ENCODE assay signal across 26 cellular contexts in genomic region chr13:112325941-112326645, GRCh38. TPM values are rescaled to one million over a fixed set of nuclear protein-coding genes. Genes with fewer than 3 reads are reported as not detected.
DNase-seq lines count a peak whose midpoint lies in the region; ATAC-seq, FAIRE-seq and TF ChIP-seq lines count a peak whose summit lies in the region.
"Had no signal": no experiment of that assay in that cellular context is flagged by ENCODE, and none has a peak within 500 bp of the region (broad histone marks: within the 10 kb centered on the region; RNA-seq: fewer than 3 reads in every experiment).

No MANE protein-coding gene starts in this region.

- intact Hi-C loops in kidney (cut with DNase I): no loop called here
- intact Hi-C loops in CD4-positive, alpha-beta memory T cell (cut with micrococcal nuclease): no loop called here

- FAIRE-seq in kidney (lab: Jason Lieb, UNC): no peak
- FAIRE-seq: D721Med, GM19239 had no signal

- H3K36me3 Mint-ChIP-seq in brain: no peaks in the 10 kb centered on the region
- H3K36me3 Mint-ChIP-seq in CD4-positive, alpha-beta memory T cell: no peaks in the 10 kb centered on the region
- H3K36me3 Mint-ChIP-seq: IgD-negative memory B cell had no signal

- TF ChIP-seq CTCF in HEK293 (tag by site-specific recombination; IDR thresholded peaks at IDR 0.05): no peak
- TF ChIP-seq CTCF in brain (conservative IDR thresholded peaks at IDR 0.05): no peak
- no peak for TF ChIP-seq CTCF in kidney (IDR thresholded peaks at IDR 0.05; ENCODE audit: borderline replicate concordance, extremely low read depth, insufficient read depth)

- H3K9me3 Mint-ChIP-seq in brain: peaks cover 0 to 4% (median 0%) of the 10 kb centered on the region in 5 experiments
- peaks cover 0 to 4% (median 0%) of the 10 kb centered on the region in 8 donors for H3K9me3 Mint-ChIP-seq in CD4-positive, alpha-beta memory T cell
- H3K9me3 Mint-ChIP-seq: activated naive CD4-positive, alpha-beta T cell treated with anti-CD3 and anti-CD28 coated beads for 36 hours had no signal

- DNase-seq in A172 (ENCODE audit: low spot score) (peak; percentile 29), kidney (peak; percentile 51), SJCRH30 (no peak), NCI-H510A treated with DMSO at 0.1 percent for 48 hours (lab: John Stamatoyannopoulos, UW) (no peak)
- no peak for DNase-seq in CD4-positive, alpha-beta memory T cell
- DNase-seq: activated CD4-positive, alpha-beta T cell treated with anti-CD3 and anti-CD28 coated beads for 4 hours; activated naive CD4-positive, alpha-beta T cell treated with anti-CD3 and anti-CD28 coated beads for 36 hours; activated T-cell treated with anti-CD3 and anti-CD28 coated beads, Interleukin-2, amount 50 U/mL, for 48 hours; dermis blood vessel endothelial cell; MG63; NCI-H1436; NCI-H748 treated with DMSO at 0.1 percent for 48 hours; SHP77 treated with DMSO at 0.1 percent for 48 hours; stomach; trophoblast cell had no signal

- POLR2A ChIA-PET in HEK293 (lab: Yijun Ruan, JAX): no interaction called here
- POLR2A ChIA-PET in CD4-positive, alpha-beta memory T cell (lab: Charles Lee; ENCODE audit: partially characterized antibody): no interaction called here

- peaks cover 18% of the 10 kb centered on the region for H3K4me1 Mint-ChIP-seq in brain
- H3K4me1 Mint-ChIP-seq in CD4-positive, alpha-beta memory T cell: peaks cover 0 to 2% (median 0%) of the 10 kb centered on the region in 4 donors
- H3K4me1 Mint-ChIP-seq: IgD-negative memory B cell had no signal

- CTCF ChIA-PET in HEK293 (lab: Yijun Ruan, JAX): no interaction called here
- CTCF ChIA-PET in CD4-positive, alpha-beta memory T cell (lab: Charles Lee; ENCODE audit: partially characterized antibody): no interaction called here

- H3K4me3 ChIP-seq in HEK293 (ENCODE audit: low read depth, low read length) (no peak overlapping the region), kidney (ENCODE audit: low read length in 2 of 2) (no peak overlapping the region), SJCRH30 (no peak overlapping the region)
- H3K4me3 ChIP-seq in CD4-positive, alpha-beta memory T cell (ENCODE audit: low read length in 2 of 2): no peak overlapping the region
- H3K4me3 ChIP-seq: BLaER1 treated with 17β-estradiol and CSF1 and Interleukin-3, amounts not matched to agents 10 nM and 100 nM; cardiac muscle cell; lung; MG63; stomach had no signal

- H3K36me3 ChIP-seq in HEK293 (ENCODE audit: control insufficient read depth in 2 of 2, insufficient read depth in 1 of 2, low read length in 2 of 2) (no peaks in the 10 kb centered on the region), kidney (ENCODE audit: control insufficient read depth in 1 of 2, insufficient read depth in 2 of 2, low read length in 2 of 2) (no peaks in the 10 kb centered on the region), SJCRH30 (no peaks in the 10 kb centered on the region)
- H3K36me3 ChIP-seq in CD4-positive, alpha-beta memory T cell (ENCODE audit: insufficient read depth, low read length): no peaks in the 10 kb centered on the region
- H3K36me3 ChIP-seq: BLaER1 treated with 17β-estradiol and CSF1 and Interleukin-3, amounts not matched to agents 10 nM and 100 nM; cardiac muscle cell; MG63; stomach had no signal

- H3K4me1 ChIP-seq in HEK293 (ENCODE audit: control insufficient read depth, insufficient read depth, low read length) (no peaks in the 10 kb centered on the region), kidney (ENCODE audit: control insufficient read depth in 1 of 2, insufficient read depth in 1 of 2, low read depth in 1 of 2, low read length in 2 of 2) (no peaks in the 10 kb centered on the region), SJCRH30 (no peaks in the 10 kb centered on the region)
- no peaks in the 10 kb centered on the region for H3K4me1 ChIP-seq in CD4-positive, alpha-beta memory T cell (ENCODE audit: insufficient read depth, low read length)

- no peak overlapping the region for H3K9ac ChIP-seq in kidney (ENCODE audit: low read length in 2 of 2)
- H3K9ac ChIP-seq: BLaER1 treated with 17β-estradiol and CSF1 and Interleukin-3, amounts not matched to agents 10 nM and 100 nM had no signal

- H3K4me3 Mint-ChIP-seq in brain: no peak overlapping the region
- no peak overlapping the region for H3K4me3 Mint-ChIP-seq in CD4-positive, alpha-beta memory T cell
- H3K4me3 Mint-ChIP-seq: activated naive CD4-positive, alpha-beta T cell treated with anti-CD3 and anti-CD28 coated beads for 36 hours; IgD-negative memory B cell had no signal

- H3K27ac ChIP-seq in HEK293 (ENCODE audit: extremely low read depth, low read depth, low read length): no peak overlapping the region
- no peak overlapping the region for H3K27ac ChIP-seq in kidney (ENCODE audit: low read depth in 2 of 2, low read length in 2 of 2)
- H3K27ac ChIP-seq in SJCRH30: no peak overlapping the region
- H3K27ac ChIP-seq in CD4-positive, alpha-beta memory T cell (ENCODE audit: low read depth, low read length): no peak overlapping the region
- H3K27ac ChIP-seq: BLaER1 treated with 17β-estradiol and CSF1 and Interleukin-3, amounts not matched to agents 10 nM and 100 nM; cardiac muscle cell; stomach had no signal

- ATAC-seq in GM21367 (IDR thresholded peaks at IDR 0.05; ENCODE audit: unreplicated experiment): no peak

- H3K27me3 ChIP-seq in SJCRH30: peaks cover 4% of the 10 kb centered on the region; the same call in 1 of the 2 replicates
- no peaks in the 10 kb centered on the region for H3K27me3 ChIP-seq in CD4-positive, alpha-beta memory T cell (ENCODE audit: insufficient read depth, low read length)

- H3K27me3 Mint-ChIP-seq in brain: peaks cover 11% of the 10 kb centered on the region
- H3K27me3 Mint-ChIP-seq in CD4-positive, alpha-beta memory T cell: peaks cover 12 to 18% of the 10 kb centered on the region in 2 donors

- H3K9me3 ChIP-seq in HEK293 (ENCODE audit: control insufficient read depth, insufficient read depth, low read depth, low read length): no peaks in the 10 kb centered on the region
- H3K9me3 ChIP-seq in kidney (ENCODE audit: control insufficient read depth in 1 of 2, low read length in 2 of 2): no peaks in the 10 kb centered on the region
- no peaks in the 10 kb centered on the region for H3K9me3 ChIP-seq in SJCRH30 (replicated peaks)
- H3K9me3 ChIP-seq in CD4-positive, alpha-beta memory T cell (ENCODE audit: control insufficient read depth in 1 of 2, low read length in 2 of 2): no peaks in the 10 kb centered on the region
- H3K9me3 ChIP-seq: MG63, stomach had no signal

- H3K27ac Mint-ChIP-seq in brain: peak overlapping the region in 3 of 5 experiments; percentile 22 to 80 (median 60)
- no peak overlapping the region for H3K27ac Mint-ChIP-seq in CD4-positive, alpha-beta memory T cell
- H3K27ac Mint-ChIP-seq: activated naive CD4-positive, alpha-beta T cell treated with anti-CD3 and anti-CD28 coated beads for 36 hours; IgD-negative memory B cell had no signal

TF ChIP-seq in HEK293, 187 proteins besides CTCF, POLR2A, EP300 and RAD21:
- TF ChIP-seq SCRT2 (tag by site-specific recombination; IDR thresholded peaks at IDR 0.05) (no peak), ZBTB8A (tag by site-specific recombination; IDR thresholded peaks at IDR 0.05) (peak; percentile 69), KLF8 (tag by site-specific recombination; IDR thresholded peaks at IDR 0.05) (no peak), HIC1 (tag by site-specific recombination; IDR thresholded peaks at IDR 0.05) (peak; percentile 46; the same call in 1 of the 2 replicates), ZNF521 (tag by site-specific recombination; IDR thresholded peaks at IDR 0.05) (no peak), ZBTB26 (tag by site-specific recombination; optimal IDR thresholded peaks at IDR 0.05) (peak; percentile 1), ZIC2 (tag by site-specific recombination; IDR thresholded peaks at IDR 0.05) (peak; percentile 46; the same call in 1 of the 2 replicates), ZFHX2 (tag by site-specific recombination; conservative IDR thresholded peaks at IDR 0.05) (peak; percentile 41)

RNA-seq across cellular contexts. Expression of gene SPACA7, which starts 50.1 kb away (rescaled TPM):
- total RNA-seq in A172 (2014; rRNA removed; shearing (Covaris generic)): not detected in 2 replicates
- polyA plus RNA-seq in brain (ENCODE audit: insufficient read depth, low read depth, low replicate concordance) (not detected), kidney (ENCODE audit: insufficient read depth, low read depth, low replicate concordance) (not detected)
- not detected for total RNA-seq in kidney
- not detected in 2 replicates for total RNA-seq in SJCRH30 (2014; rRNA removed; shearing (Covaris generic))
- total RNA-seq in CD4-positive, alpha-beta memory T cell: not detected
- not detected for polyA plus RNA-seq in CD4-positive, alpha-beta memory T cell
- total RNA-seq: A673; activated naive CD4-positive, alpha-beta T cell treated with anti-CD3 and anti-CD28 coated beads for 36 hours; cardiac muscle cell; dermis blood vessel endothelial cell; lung; stomach; T-helper 1 cell treated with Interleukin-12 subunit alpha and Interleukin-12 subunit beta and Interleukin-4 antibody, amounts not matched to agents 30 ng/mL and 1 ng/mL, for 36 hours had no signal
- polyA plus RNA-seq: cardiac muscle cell, IgD-negative memory B cell, lung, stomach had no signal

Comparison
In these comparisons a context has a peak if more than half of its experiments do, and no peak if none do; other contexts are left out.
1. DNase-seq: peak in A172 (single experiment) and kidney (single experiment); none in SJCRH30 (0 of 2), CD4-positive, alpha-beta memory T cell (0 of 5) and NCI-H510A treated with DMSO at 0.1 percent for 48 hours (single experiment).
2. H3K27ac Mint-ChIP-seq: peak in brain (3 of 5); none in CD4-positive, alpha-beta memory T cell (0 of 7).